Comparison of ENCODE assay signal across 1 cellular context in genomic region chr10:81104494-81104893, GRCh38.
A peak's percentile ranks its signal among the peaks of the same experiment; 100 is the strongest.
TF ChIP-seq lines count a peak whose summit lies in the region.

No MANE protein-coding gene starts in this region.

TF ChIP-seq in GM12878, 131 proteins besides CTCF, POLR2A, EP300 and RAD21 (continued from another document and continues in another):
- no peak for TF ChIP-seq USF2 (IDR thresholded peaks at IDR 0.05; ENCODE audit: borderline replicate concordance, low read depth, low read length)
- no peak for TF ChIP-seq EGR1 (IDR thresholded peaks at IDR 0.05; ENCODE audit: borderline replicate concordance in 1 of 2, low read depth in 2 of 2, low read length in 2 of 2)
- TF ChIP-seq CREB1 (IDR thresholded peaks at IDR 0.05; ENCODE audit: low read depth) = no peak
- peak; percentile 38; the same call in 1 of the 2 replicates for TF ChIP-seq MLLT1 (IDR thresholded peaks at IDR 0.05)
- TF ChIP-seq DPF2 (IDR thresholded peaks at IDR 0.05) = 0 out of 2 replicates have a peak, but pooled peaks have one; percentile 54
- TF ChIP-seq TCF3 (IDR thresholded peaks at IDR 0.05; ENCODE audit: borderline replicate concordance, insufficient read depth, low read depth, low read length) = no peak
- no peak for TF ChIP-seq BCL3 (IDR thresholded peaks at IDR 0.05; ENCODE audit: borderline replicate concordance, insufficient read depth, low read depth, low read length, poor library complexity, severe bottlenecking)
- TF ChIP-seq YY1 (IDR thresholded peaks at IDR 0.05; ENCODE audit: low read depth, low read length) = peak; percentile 56; the same call in 1 of the 2 replicates
- no peak for TF ChIP-seq ZNF207 (IDR thresholded peaks at IDR 0.05; ENCODE audit: borderline replicate concordance)
- TF ChIP-seq PKNOX1 (IDR thresholded peaks at IDR 0.05) = no peak
- no peak for TF ChIP-seq HSF1 (IDR thresholded peaks at IDR 0.05; ENCODE audit: low read depth, low read length)
- no peak for TF ChIP-seq REST (IDR thresholded peaks at IDR 0.05; ENCODE audit: low read depth, low read length)
- peak; percentile 75 for TF ChIP-seq MEF2B (IDR thresholded peaks at IDR 0.05; ENCODE audit: partially characterized antibody, poor library complexity, severe bottlenecking)
- no peak for TF ChIP-seq ZBTB40 (IDR thresholded peaks at IDR 0.05; ENCODE audit: borderline replicate concordance)
- no peak for TF ChIP-seq RB1 (IDR thresholded peaks at IDR 0.05; ENCODE audit: borderline replicate concordance)
- no peak for TF ChIP-seq SP1 (IDR thresholded peaks at IDR 0.05; ENCODE audit: low read depth, low read length)
- TF ChIP-seq SMC3 (IDR thresholded peaks at IDR 0.05; ENCODE audit: borderline replicate concordance, low read length) = no peak
- no peak; the same call in 1 of the 2 replicates for TF ChIP-seq ZBTB11 (CRISPR knock-in tag; IDR thresholded peaks at IDR 0.05)
- no peak for TF ChIP-seq E4F1 (IDR thresholded peaks at IDR 0.05; ENCODE audit: borderline replicate concordance, partially characterized antibody)
- no peak for TF ChIP-seq TCF7 (IDR thresholded peaks at IDR 0.05; ENCODE audit: borderline replicate concordance)
- no peak for TF ChIP-seq CHD1 (IDR thresholded peaks at IDR 0.05; ENCODE audit: low read depth, low read length)
- TF ChIP-seq CBX5 (IDR thresholded peaks at IDR 0.05; ENCODE audit: low read depth) = no peak
- no peak for TF ChIP-seq BACH1 (IDR thresholded peaks at IDR 0.05; ENCODE audit: borderline replicate concordance)
- 0 out of 2 replicates have a peak, but pooled peaks have one; percentile 47 for TF ChIP-seq MEF2A (IDR thresholded peaks at IDR 0.05; ENCODE audit: insufficient read depth, low read depth, low read length)
- no peak for TF ChIP-seq POLR2AphosphoS5 (IDR thresholded peaks at IDR 0.05; ENCODE audit: low read length)
- no peak for TF ChIP-seq NFYA (IDR thresholded peaks at IDR 0.05; ENCODE audit: borderline replicate concordance, low read depth, low read length)
- no peak for TF ChIP-seq SIX5 (IDR thresholded peaks at IDR 0.05; ENCODE audit: low read depth, low read length, severe bottlenecking)
- TF ChIP-seq ZBED1 (IDR thresholded peaks at IDR 0.05; ENCODE audit: borderline replicate concordance) = no peak
- TF ChIP-seq E2F4 (IDR thresholded peaks at IDR 0.05; ENCODE audit: low read depth, low read length) = no peak
- TF ChIP-seq TCF12 (IDR thresholded peaks at IDR 0.05; ENCODE audit: low read depth, low read length) = no peak
- TF ChIP-seq SMAD1 (IDR thresholded peaks at IDR 0.05; ENCODE audit: low read depth, partially characterized antibody) = no peak
- TF ChIP-seq NBN (IDR thresholded peaks at IDR 0.05) = peak; percentile 70; the same call in 1 of the 2 replicates
- TF ChIP-seq SPI1 (IDR thresholded peaks at IDR 0.05; ENCODE audit: borderline replicate concordance, insufficient read depth, low read depth, low read length) = no peak
- no peak for TF ChIP-seq CEBPB (IDR thresholded peaks at IDR 0.05; ENCODE audit: borderline replicate concordance in 1 of 2, low read depth in 2 of 2, low read length in 2 of 2)
- TF ChIP-seq NR2F1 (conservative IDR thresholded peaks at IDR 0.05) = no peak
- no peak for TF ChIP-seq ZZZ3 (IDR thresholded peaks at IDR 0.05; ENCODE audit: control insufficient read depth, insufficient read length, low read depth)
- no peak for TF ChIP-seq RBBP5 (conservative IDR thresholded peaks at IDR 0.05)
